1 cellular context compared by ENCODE assay signal in the genomic region with DNA sequence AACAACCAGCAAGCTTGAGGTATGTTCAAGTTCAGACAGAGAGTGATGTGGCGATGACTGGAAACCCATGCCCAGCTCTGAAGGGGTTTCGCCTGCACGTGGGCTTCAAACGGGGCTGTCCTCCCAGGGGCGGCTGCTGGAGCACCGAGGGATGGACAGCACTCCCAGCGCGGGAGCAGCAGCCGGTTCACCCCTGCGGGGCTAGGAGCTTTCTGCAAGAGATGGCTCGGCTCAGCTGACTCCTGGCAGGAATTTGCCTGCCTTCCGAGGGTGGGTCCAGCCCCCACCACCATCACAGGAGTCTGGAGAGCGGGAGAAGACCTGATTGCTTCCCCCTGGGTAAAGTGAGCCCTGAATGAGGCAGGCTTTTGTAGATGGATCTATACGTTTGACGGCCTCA.
A peak's percentile ranks its signal among the peaks of the same experiment; 100 is the strongest.
TF ChIP-seq lines count a peak whose summit lies in the region.

No MANE protein-coding gene starts in this region.

TF ChIP-seq in H1, 55 proteins besides CTCF, POLR2A, EP300 and RAD21:
- TF ChIP-seq RBBP5 (IDR thresholded peaks at IDR 0.05; ENCODE audit: borderline replicate concordance, low read depth, low read length), result no peak
- peak; percentile 46; the same call in 1 of the 2 replicates for TF ChIP-seq E2F6 (IDR thresholded peaks at IDR 0.05)
